In genomic region chrX:88613338-88613737, GRCh38 we compare ENCODE assay signal across 10 cellular contexts.
DNase-seq lines count a peak whose midpoint lies in the region; ATAC-seq and TF ChIP-seq lines count a peak whose summit lies in the region.
"Had no signal": no experiment of that assay in that cellular context is flagged by ENCODE, and none has a peak within 500 bp of the region (broad histone marks: within the 10 kb centered on the region; RNA-seq: fewer than 3 reads in every experiment).

No MANE protein-coding gene starts in this region.

- H3K4me1 ChIP-seq in MM.1S (ENCODE audit: low read length) (peaks cover 4% of the 10 kb centered on the region; the same call in 1 of the 2 replicates), mesodermal cell (ENCODE audit: control insufficient read depth, insufficient read depth, low read length, poor library complexity, severe bottlenecking) (no peaks in the 10 kb centered on the region)
- H3K4me1 ChIP-seq in CD8-positive, alpha-beta T cell (ENCODE audit: insufficient read depth, low read length): no peaks in the 10 kb centered on the region

- H3K27ac ChIP-seq in MM.1S (ENCODE audit: low read length): no peak overlapping the region
- peak overlapping the region; percentile 57 for H3K27ac ChIP-seq in mesodermal cell (ENCODE audit: low read depth, low read length, severe bottlenecking)
- H3K27ac ChIP-seq in CD8-positive, alpha-beta T cell (ENCODE audit: low read depth, low read length): no peak overlapping the region

- TF ChIP-seq CTCF in MM.1S (IDR thresholded peaks at IDR 0.05; ENCODE audit: low read length): peak; percentile 74
- TF ChIP-seq CTCF in brain (conservative IDR thresholded peaks at IDR 0.05): peak; percentile 81 to 87
- TF ChIP-seq CTCF in CD8-positive, alpha-beta T cell (IDR thresholded peaks at IDR 0.05): no peak

- H3K4me3 Mint-ChIP-seq in brain: peak overlapping the region in 1 of 5 experiments; percentile 57
- H3K4me3 Mint-ChIP-seq in CD8-positive, alpha-beta T cell: no peak overlapping the region
- H3K4me3 Mint-ChIP-seq: activated T-cell treated with anti-CD3 and anti-CD28 coated beads, Interleukin-2, amount 50 U/mL, for 24 hours; stimulated activated naive CD8-positive, alpha-beta T cell treated with anti-CD3 and anti-CD28 coated beads, Interleukin-15, Interleukin-2, amounts not matched to agents 100 ng/mL and 50 ng/mL, for 24 hours had no signal

- H3K4me3 ChIP-seq in MM.1S (ENCODE audit: low read length): peak overlapping the region; percentile 45; the same call in 1 of the 2 replicates
- no peak overlapping the region for H3K4me3 ChIP-seq in mesodermal cell (ENCODE audit: extremely low read depth, insufficient read depth, low read length, poor library complexity, severe bottlenecking)
- H3K4me3 ChIP-seq in CD8-positive, alpha-beta T cell (ENCODE audit: low read depth, low read length): no peak overlapping the region

- H3F3A ChIP-seq in MM.1S (ENCODE audit: insufficient read depth, low read length): no peaks in the 10 kb centered on the region

- H3K9me3 ChIP-seq in MM.1S (replicated peaks; ENCODE audit: insufficient read depth, low read length): no peaks in the 10 kb centered on the region
- no peaks in the 10 kb centered on the region for H3K9me3 ChIP-seq in mesodermal cell (ENCODE audit: control insufficient read depth, low read length)
- H3K9me3 ChIP-seq in CD8-positive, alpha-beta T cell (ENCODE audit: low read length): no peaks in the 10 kb centered on the region

- no peaks in the 10 kb centered on the region for H3K36me3 Mint-ChIP-seq in brain
- no peaks in the 10 kb centered on the region for H3K36me3 Mint-ChIP-seq in CD8-positive, alpha-beta T cell

- CTCF ChIA-PET in CD8-positive, alpha-beta T cell (lab: Charles Lee): no interaction called here

- no peaks in the 10 kb centered on the region for H3K9me2 ChIP-seq in MM.1S (replicated peaks; ENCODE audit: insufficient read depth, low read length)

- H3K4me1 Mint-ChIP-seq in brain: no peaks in the 10 kb centered on the region
- no peaks in the 10 kb centered on the region for H3K4me1 Mint-ChIP-seq in CD8-positive, alpha-beta T cell (ENCODE audit: low read depth)

- no peaks in the 10 kb centered on the region for H3K27me3 ChIP-seq in MM.1S (replicated peaks; ENCODE audit: insufficient read depth, low read length)
- no peaks in the 10 kb centered on the region for H3K27me3 ChIP-seq in CD8-positive, alpha-beta T cell (ENCODE audit: insufficient read depth, low read length)

- H3K79me2 ChIP-seq in MM.1S (ENCODE audit: low read length): no peaks in the 10 kb centered on the region

- H3K27me3 Mint-ChIP-seq in brain: no peaks in the 10 kb centered on the region
- no peaks in the 10 kb centered on the region for H3K27me3 Mint-ChIP-seq in CD8-positive, alpha-beta T cell (ENCODE audit: low read depth)
- H3K27me3 Mint-ChIP-seq: stimulated activated naive CD8-positive, alpha-beta T cell treated with anti-CD3 and anti-CD28 coated beads, Interleukin-15, Interleukin-2, amounts not matched to agents 100 ng/mL and 50 ng/mL, for 24 hours had no signal

- H3K4me2 ChIP-seq in MM.1S (ENCODE audit: low read depth, low read length): peak overlapping the region; percentile 69

- POLR2A ChIA-PET in CD8-positive, alpha-beta T cell (lab: Charles Lee): no interaction called here

- no peaks in the 10 kb centered on the region for H4K20me1 ChIP-seq in MM.1S (ENCODE audit: insufficient read depth, low read length)

- peak overlapping the region; percentile 84 for H2AFZ ChIP-seq in MM.1S (ENCODE audit: low read length)

- peak; percentile 1 for DNase-seq in GM03348 (ENCODE audit: low spot score)
- peak; percentile 55 for DNase-seq in MM.1S
- DNase-seq in sciatic nerve (ENCODE audit: low spot score): no peak
- DNase-seq in stimulated activated naive CD8-positive, alpha-beta T cell treated with anti-CD3 and anti-CD28 coated beads, Interleukin-15, Interleukin-2, amounts not matched to agents 100 U/mL and 50 U/mL, for 24 hours: no peak
- no peak for DNase-seq in CD8-positive, alpha-beta T cell
- DNase-seq in HuH-7.5 (ENCODE audit: low spot score): no peak
- DNase-seq: activated T-cell treated with anti-CD3 and anti-CD28 coated beads, Interleukin-2, amount 50 U/mL, for 24 hours had no signal

- no peak overlapping the region; the same call in 1 of the 2 replicates for H3K9ac ChIP-seq in MM.1S (ENCODE audit: low read length)

- peaks cover 0 to 4% (median 0%) of the 10 kb centered on the region in 5 experiments for H3K9me3 Mint-ChIP-seq in brain
- H3K9me3 Mint-ChIP-seq in CD8-positive, alpha-beta T cell: no peaks in the 10 kb centered on the region
- H3K9me3 Mint-ChIP-seq: stimulated activated naive CD8-positive, alpha-beta T cell treated with anti-CD3 and anti-CD28 coated beads, Interleukin-15, Interleukin-2, amounts not matched to agents 100 ng/mL and 50 ng/mL, for 24 hours had no signal

- ATAC-seq in sciatic nerve: no peak
- ATAC-seq in stimulated activated naive CD8-positive, alpha-beta T cell treated with anti-CD3 and anti-CD28 coated beads, Interleukin-15, Interleukin-2, amounts not matched to agents 100 U/mL and 50 U/mL, for 24 hours: no peak
- ATAC-seq in CD8-positive, alpha-beta T cell: no peak

- H3K36me3 ChIP-seq in MM.1S (replicated peaks; ENCODE audit: insufficient read depth, low read length) (no peaks in the 10 kb centered on the region), mesodermal cell (ENCODE audit: control insufficient read depth, insufficient read depth, low read length) (no peaks in the 10 kb centered on the region)
- no peaks in the 10 kb centered on the region for H3K36me3 ChIP-seq in CD8-positive, alpha-beta T cell (ENCODE audit: insufficient read depth, low read length)

- peak overlapping the region in 1 of 5 experiments; percentile 69 for H3K27ac Mint-ChIP-seq in brain
- H3K27ac Mint-ChIP-seq in CD8-positive, alpha-beta T cell: no peak overlapping the region
- H3K27ac Mint-ChIP-seq: activated T-cell treated with anti-CD3 and anti-CD28 coated beads, Interleukin-2, amount 50 U/mL, for 24 hours; stimulated activated naive CD8-positive, alpha-beta T cell treated with anti-CD3 and anti-CD28 coated beads, Interleukin-15, Interleukin-2, amounts not matched to agents 100 ng/mL and 50 ng/mL, for 24 hours had no signal

- intact Hi-C loops in sciatic nerve (cut with DNase I): no loop called here
- intact Hi-C loops in CD8-positive, alpha-beta T cell (cut with DNase I, micrococcal nuclease): no loop called here

Comparison
In these comparisons a context has a peak if more than half of its experiments do, and no peak if none do; other contexts are left out.
1. DNase-seq: peak in GM03348 (single experiment) and MM.1S (single experiment); none in sciatic nerve (single experiment), stimulated activated naive CD8-positive, alpha-beta T cell treated with anti-CD3 and anti-CD28 coated beads, Interleukin-15, Interleukin-2, amounts not matched to agents 100 U/mL and 50 U/mL, for 24 hours (single experiment), CD8-positive, alpha-beta T cell (0 of 7) and HuH-7.5 (single experiment).